ENCODE assay signal across 24 cellular contexts in the genomic region with DNA sequence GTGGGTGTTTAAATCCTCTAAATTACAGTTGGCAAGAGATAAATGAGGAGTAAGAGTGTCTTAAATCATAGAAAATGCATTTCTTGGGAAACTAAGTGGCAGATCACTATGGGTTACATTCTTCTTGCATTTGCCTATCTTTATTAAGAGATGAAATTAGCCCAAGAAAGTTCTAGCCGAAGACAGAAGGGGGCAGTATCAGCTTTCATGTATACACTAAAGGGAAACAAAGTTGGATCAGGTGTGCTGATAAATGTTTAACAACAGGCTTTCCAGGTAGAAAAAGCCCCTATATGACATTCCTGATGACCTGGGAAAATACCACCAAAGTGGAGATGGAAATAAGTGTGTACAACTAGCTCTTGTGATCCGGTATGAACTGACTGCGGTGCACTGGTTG.
DNase-seq lines count a peak whose midpoint lies in the region; ATAC-seq, FAIRE-seq and TF ChIP-seq lines count a peak whose summit lies in the region.
"Had no signal": no experiment of that assay in that cellular context is flagged by ENCODE, and none has a peak within 500 bp of the region (broad histone marks: within the 10 kb centered on the region; RNA-seq: fewer than 3 reads in every experiment).

No MANE protein-coding gene starts in this region.

- no peak for ATAC-seq in GM18861 (IDR thresholded peaks at IDR 0.05; ENCODE audit: unreplicated experiment)

- H3K4me3 ChIP-seq in OCI-LY7 (ENCODE audit: low read depth, low read length, poor library complexity, severe bottlenecking) (no peak overlapping the region), endodermal cell (ENCODE audit: low read length) (no peak overlapping the region), small intestine (ENCODE audit: low read depth in 1 of 2, low read length in 2 of 2) (no peak overlapping the region), sigmoid colon (no peak overlapping the region)
- H3K4me3 ChIP-seq: HAP-1 had no signal

- H3K4me1 Mint-ChIP-seq in endodermal cell: no peaks in the 10 kb centered on the region
- H3K4me1 Mint-ChIP-seq: brain, CD14-positive monocyte had no signal

- WGBS in endodermal cell (ENCODE audit: insufficient coverage in 1 of 2, insufficient read length in 1 of 2), 2 experiments: 84 to 91% methylated on average over 3 of the region's 3 CpGs
- 81 to 86% (median 83%) methylated on average over 3 of the region's 3 CpGs for WGBS in small intestine, 3 donors
- 76 to 87% methylated on average over 3 of the region's 3 CpGs for WGBS in sigmoid colon, 2 donors

- intact Hi-C loops in OCI-LY7 (cut with micrococcal nuclease; ENCODE audit: unreplicated experiment): no loop called here
- intact Hi-C loops in sigmoid colon (cut with DNase I): no loop called here

- BruUV-seq in OCI-LY7 (replicated peaks; lab: Mats Ljungman, UMichigan): no TSS peak

- H3K9me3 Mint-ChIP-seq in endodermal cell: peaks cover 31% of the 10 kb centered on the region

- FAIRE-seq in small intestine (lab: Jason Lieb, UNC): no peak
- FAIRE-seq: A204.1, GM12891, islet of Langerhans had no signal

- DNase-seq in NCI-H82 (lab: John Stamatoyannopoulos, UW): peak; percentile 17
- no peak for DNase-seq in NCI-H82 treated with DMSO at 0.1 percent for 48 hours (lab: John Stamatoyannopoulos, UW; ENCODE audit: unreplicated experiment)
- DNase-seq in OCI-LY7 (ENCODE audit: low spot score): no peak
- DNase-seq in endodermal cell: no peak
- peak; percentile 2 for DNase-seq in small intestine
- DNase-seq in sigmoid colon: no peak
- no peak for DNase-seq in medulla oblongata (ENCODE audit: extremely low spot score)
- DNase-seq: activated effector memory CD4-positive, alpha-beta T cell treated with anti-CD3 and anti-CD28 coated beads, Interleukin-2, amount 50 U/mL, for 16 hours; foreskin fibroblast; GF-D8; KBM-7; NCI-H1092; NCI-H2029; NCI-H345; SHP77; stimulated activated CD4-positive, alpha-beta T cell treated with anti-CD3 and anti-CD28 coated beads, Interleukin-12 subunit alpha, Interleukin-12 subunit beta, amount 100 ng/mL, for 4 hours; stimulated activated CD8-positive, alpha-beta memory T cell treated with anti-CD3 and anti-CD28 coated beads, Interleukin-4, amount 100 ng/mL, for 48 hours had no signal

- no peaks in the 10 kb centered on the region for H3K36me3 Mint-ChIP-seq in endodermal cell (ENCODE audit: low read depth)
- H3K36me3 Mint-ChIP-seq: brain, CD14-positive monocyte had no signal

- H3K27me3 ChIP-seq in endodermal cell (ENCODE audit: control insufficient read depth, insufficient read depth, low read length, poor library complexity, severe bottlenecking): no peaks in the 10 kb centered on the region
- H3K27me3 ChIP-seq in small intestine (ENCODE audit: control insufficient read depth in 2 of 2, insufficient read depth in 2 of 2, low read length in 2 of 2): no peaks in the 10 kb centered on the region
- H3K27me3 ChIP-seq in sigmoid colon: no peaks in the 10 kb centered on the region

- peak; percentile 31; the same call in 1 of the 2 replicates for TF ChIP-seq CTCF in OCI-LY7 (conservative IDR thresholded peaks at IDR 0.05; ENCODE audit: low read length)
- TF ChIP-seq CTCF in endodermal cell (conservative IDR thresholded peaks at IDR 0.05): peak; percentile 80
- no peak for TF ChIP-seq CTCF in sigmoid colon (IDR thresholded peaks at IDR 0.05)

- H3K27ac ChIP-seq in OCI-LY7 (ENCODE audit: low read depth, low read length, poor library complexity, severe bottlenecking) (no peak overlapping the region), endodermal cell (ENCODE audit: low read depth, low read length) (no peak overlapping the region), small intestine (ENCODE audit: low read depth in 1 of 2, low read length in 1 of 2) (no peak overlapping the region), sigmoid colon (no peak overlapping the region)

- 0 out of 2 replicates have a peak, but pooled peaks cover 4% of the 10 kb centered on the region for H3K9me3 ChIP-seq in OCI-LY7 (ENCODE audit: low read length)
- peaks cover 25% of the 10 kb centered on the region for H3K9me3 ChIP-seq in endodermal cell (ENCODE audit: control insufficient read depth, low read length)
- H3K9me3 ChIP-seq in small intestine (ENCODE audit: control insufficient read depth, low read depth): no peaks in the 10 kb centered on the region
- peaks cover 0 to 12% (median 2%) of the 10 kb centered on the region in 4 donors for H3K9me3 ChIP-seq in sigmoid colon
- H3K9me3 ChIP-seq: HAP-1 had no signal

- H3K9ac ChIP-seq in endodermal cell (ENCODE audit: extremely low read depth, low read length, poor library complexity, severe bottlenecking): no peak overlapping the region

- H3K9me2 ChIP-seq in OCI-LY7 (ENCODE audit: insufficient read depth, low read length): no peaks in the 10 kb centered on the region

- peaks cover 3% of the 10 kb centered on the region for H3K27me3 Mint-ChIP-seq in endodermal cell (ENCODE audit: insufficient read depth)
- H3K27me3 Mint-ChIP-seq: brain had no signal

- H3K4me2 ChIP-seq in OCI-LY7 (ENCODE audit: low read length): no peak overlapping the region

- H3K4me1 ChIP-seq in OCI-LY7 (ENCODE audit: insufficient read depth, low read length, poor library complexity, severe bottlenecking) (no peaks in the 10 kb centered on the region), endodermal cell (ENCODE audit: control insufficient read depth, insufficient read depth, low read length) (no peaks in the 10 kb centered on the region), small intestine (ENCODE audit: control insufficient read depth in 2 of 2, insufficient read depth in 1 of 2, low read depth in 1 of 2, low read length in 1 of 2) (no peaks in the 10 kb centered on the region), sigmoid colon (no peaks in the 10 kb centered on the region)
- H3K4me1 ChIP-seq: HAP-1 had no signal

- no peak overlapping the region for H3K27ac Mint-ChIP-seq in endodermal cell
- H3K27ac Mint-ChIP-seq: brain, CD14-positive monocyte had no signal

- no peaks in the 10 kb centered on the region for H3K79me2 ChIP-seq in OCI-LY7 (ENCODE audit: insufficient read depth, low read depth, low read length)

- CTCF ChIA-PET in OCI-LY7 (lab: Charles Lee; ENCODE audit: unreplicated experiment): no interaction called here

- POLR2A ChIA-PET in OCI-LY7 (lab: Charles Lee): no interaction called here

- no peaks in the 10 kb centered on the region for H4K20me1 ChIP-seq in OCI-LY7 (ENCODE audit: insufficient read depth, low read length)

- no peak for TF ChIP-seq POLR2A in sigmoid colon (IDR thresholded peaks at IDR 0.05)

- no peaks in the 10 kb centered on the region for H3K36me3 ChIP-seq in OCI-LY7 (ENCODE audit: insufficient read depth, low read length)
- H3K36me3 ChIP-seq in endodermal cell (ENCODE audit: control insufficient read depth, insufficient read depth, low read length): no peaks in the 10 kb centered on the region
- no peaks in the 10 kb centered on the region for H3K36me3 ChIP-seq in small intestine (ENCODE audit: control insufficient read depth in 2 of 2, insufficient read depth in 2 of 2, low read length in 2 of 2)
- no peaks in the 10 kb centered on the region for H3K36me3 ChIP-seq in sigmoid colon
- H3K36me3 ChIP-seq: HAP-1 had no signal

- no peak overlapping the region for H2AFZ ChIP-seq in OCI-LY7 (ENCODE audit: low read length)

- no peak overlapping the region for H3K4me3 Mint-ChIP-seq in endodermal cell
- H3K4me3 Mint-ChIP-seq: brain, CD14-positive monocyte had no signal

- no peak for TF ChIP-seq EP300 in sigmoid colon (IDR thresholded peaks at IDR 0.05)

Comparison
In these comparisons a context has a peak if more than half of its experiments do, and no peak if none do; other contexts are left out.
1. DNase-seq: peak in NCI-H82 (single experiment) and small intestine (single experiment); none in NCI-H82 treated with DMSO at 0.1 percent for 48 hours (single experiment), OCI-LY7 (single experiment), endodermal cell (single experiment), sigmoid colon (single experiment) and medulla oblongata (single experiment).
2. CTCF ChIP-seq: peak in OCI-LY7 (single experiment) and endodermal cell (single experiment); none in sigmoid colon (0 of 4).